In genomic region chr1:37868466-37868865, GRCh38 we compare ENCODE assay signal across 26 cellular contexts.
"Had no signal": no experiment of that assay in that cellular context is flagged by ENCODE, and none has a peak within 500 bp of the region (broad histone marks: within the 10 kb centered on the region; RNA-seq: fewer than 3 reads in every experiment).

No MANE protein-coding gene starts in this region.

- H3K27me3 ChIP-seq: breast epithelium, esophagus squamous epithelium, pancreas, sigmoid colon, tibial nerve had no signal

- H3K4me3 ChIP-seq: breast epithelium, esophagus squamous epithelium, left ventricle myocardium inferior, lung, pancreas, prostate gland, sigmoid colon, tibial nerve had no signal

- H3K9ac ChIP-seq: SK-N-SH had no signal

- DNase-seq: activated CD4-positive, alpha-beta memory T cell treated with anti-CD3 and anti-CD28 coated beads for 36 hours; activated CD4-positive, alpha-beta T cell treated with anti-CD3 and anti-CD28 coated beads, Interleukin-2, amount 10 ng/mL, durations not matched to agents 24 days and 14 days; activated CD4-positive, CD25-positive, alpha-beta regulatory T cell treated with anti-CD3 and anti-CD28 coated beads, Interleukin-2, amount 50 U/mL, for 72 hours; activated CD8-positive, alpha-beta memory T cell treated with anti-CD3 and anti-CD28 coated beads, Interleukin-2, amount 50 U/mL, for 4 hours; activated naive CD8-positive, alpha-beta T cell treated with anti-CD3 and anti-CD28 coated beads, Interleukin-2, amount 10 ng/mL, durations not matched to agents 7 days and 5 days; activated T-cell treated with anti-CD3 and anti-CD28 coated beads, Interleukin-2, amount 50 U/mL, for 1 hour; amniotic stem cell; central memory CD4-positive, alpha-beta T cell; esophagus squamous epithelium; foreskin melanocyte; left ventricle myocardium inferior; naive B cell; pancreas; sigmoid colon; stimulated activated CD4-positive, alpha-beta T cell treated with anti-CD3 and anti-CD28 coated beads, Interleukin-15, amount 100 ng/mL, for 24 hours; stimulated activated CD4-positive, alpha-beta T cell treated with anti-CD3 and anti-CD28 coated beads, Interleukin-2, amount 100 ng/mL, for 24 hours; stimulated activated naive B cell treated with anti-CD40 and anti-IgM and Interleukin-4, amounts not matched to agents 10 μg/mL and 1 μg/mL and 100 μg/mL, for 72 hours; T-helper 2 cell had no signal

- H3K9me3 Mint-ChIP-seq: activated CD4-positive, alpha-beta memory T cell treated with anti-CD3 and anti-CD28 coated beads for 36 hours; activated CD4-positive, alpha-beta T cell treated with anti-CD3 and anti-CD28 coated beads, Interleukin-2, amount 10 ng/mL, durations not matched to agents 24 days and 14 days; activated naive CD8-positive, alpha-beta T cell treated with anti-CD3 and anti-CD28 coated beads, Interleukin-2, amount 10 ng/mL, durations not matched to agents 7 days and 5 days; activated T-helper 2 cell treated with anti-CD3 and anti-CD28 coated beads, Interferon-gamma antibody, Interleukin-2, Interleukin-4, amounts not matched to agents 10 μg/mL and 5 μg/mL and 100 μg/mL, durations not matched to agents 14 hours and 24 hours and 36 hours; dendritic cell treated with granulocyte-macrophage colony-stimulating factor and Interleukin-4, amounts not matched to agents 40 ng/mL and 50 ng/mL, for 4 days; naive B cell; stimulated activated naive B cell treated with anti-CD40 and anti-IgM and Interleukin-4, amounts not matched to agents 10 μg/mL and 1 μg/mL and 100 μg/mL, for 72 hours had no signal

- H3K27ac Mint-ChIP-seq: activated CD4-positive, alpha-beta memory T cell treated with anti-CD3 and anti-CD28 coated beads for 36 hours; activated CD4-positive, alpha-beta T cell treated with anti-CD3 and anti-CD28 coated beads, Interleukin-2, amount 10 ng/mL, durations not matched to agents 24 days and 14 days; activated naive CD8-positive, alpha-beta T cell treated with anti-CD3 and anti-CD28 coated beads, Interleukin-2, amount 10 ng/mL, durations not matched to agents 7 days and 5 days; activated T-helper 2 cell treated with anti-CD3 and anti-CD28 coated beads, Interferon-gamma antibody, Interleukin-2, Interleukin-4, amounts not matched to agents 10 μg/mL and 5 μg/mL and 100 μg/mL, durations not matched to agents 14 hours and 24 hours and 36 hours; dendritic cell treated with granulocyte-macrophage colony-stimulating factor and Interleukin-4, amounts not matched to agents 40 ng/mL and 50 ng/mL, for 4 days; stimulated activated naive B cell treated with anti-CD40 and anti-IgM and Interleukin-4, amounts not matched to agents 10 μg/mL and 1 μg/mL and 100 μg/mL, for 72 hours had no signal

- H3K4me2 ChIP-seq: SK-N-SH had no signal

- H3K4me1 ChIP-seq: breast epithelium, left ventricle myocardium inferior, pancreas, prostate gland, sigmoid colon, tibial nerve had no signal

- H3K9me3 ChIP-seq: breast epithelium, esophagus squamous epithelium, left ventricle myocardium inferior, pancreas, prostate gland, sigmoid colon, SK-N-SH, tibial nerve had no signal

- H3K36me3 ChIP-seq: breast epithelium had no signal

- H3K27ac ChIP-seq: epithelial cell of prostate, left ventricle myocardium inferior, pancreas, prostate gland, sigmoid colon, tibial nerve had no signal

- ATAC-seq: stimulated activated naive B cell treated with anti-CD40 and anti-IgM and Interleukin-4, amounts not matched to agents 10 μg/mL and 1 μg/mL and 100 μg/mL, for 72 hours had no signal
